7 cellular contexts compared by ENCODE assay signal in the genomic region with DNA sequence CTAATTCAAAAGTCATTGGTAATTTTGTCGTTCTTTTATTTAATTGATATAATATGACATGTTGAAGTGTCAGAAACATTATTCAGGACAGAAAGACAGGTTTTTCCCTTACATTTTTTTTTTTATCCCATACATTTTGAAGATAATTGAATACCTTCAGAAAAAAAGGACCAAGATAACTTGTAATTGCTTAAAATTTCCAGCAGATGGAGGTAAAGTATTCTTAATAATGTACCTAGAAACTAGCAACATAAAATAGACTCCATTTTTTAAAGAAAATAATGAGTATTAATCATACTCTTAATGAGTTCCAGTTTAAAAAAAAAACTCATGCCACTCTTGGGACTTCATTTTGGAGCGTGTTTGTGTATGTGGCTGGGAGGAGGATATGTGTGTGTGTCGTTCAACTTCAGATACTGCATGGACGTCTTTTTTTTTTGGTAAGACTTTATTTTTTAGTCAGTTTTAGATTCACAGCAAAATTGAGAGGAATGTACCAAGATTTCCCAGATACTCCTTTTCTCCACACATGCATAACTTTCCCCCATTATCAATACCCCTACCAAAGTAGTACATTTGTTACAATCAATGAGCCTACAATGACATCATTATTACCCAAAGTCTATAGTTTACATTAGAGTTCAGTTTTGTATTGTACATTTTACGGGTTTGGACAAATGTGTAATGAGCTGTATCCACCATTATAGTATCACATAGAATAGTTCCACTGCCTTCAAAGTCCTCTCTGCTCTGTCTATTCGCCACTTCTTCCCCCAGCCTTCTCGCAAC.
A peak's percentile ranks its signal among the peaks of the same experiment; 100 is the strongest.
DNase-seq lines count a peak whose midpoint lies in the region; ATAC-seq and TF ChIP-seq lines count a peak whose summit lies in the region.

No MANE protein-coding gene starts in this region.

- peak; percentile 28 for TF ChIP-seq CTCF in GM10266 (IDR thresholded peaks at IDR 0.05; ENCODE audit: control insufficient read depth, insufficient read depth, low read depth, missing control alignments)

- ATAC-seq in left lobe of liver, result peak; percentile 79
- no peak for ATAC-seq in GM21423 (IDR thresholded peaks at IDR 0.05; ENCODE audit: unreplicated experiment)

- peak; percentile 16 for DNase-seq in GM10266 (ENCODE audit: extremely low spot score)
- DNase-seq in M059J (ENCODE audit: low read depth), result peak; percentile 25
- DNase-seq in amniotic epithelial cell (ENCODE audit: low read depth), result peak; percentile 27
- DNase-seq in left lobe of liver (ENCODE audit: low spot score), result no peak
- no peak for DNase-seq in stimulated activated naive CD4-positive, alpha-beta T cell treated with Interleukin-2 at 50 U/mL for 16 hours (lab: John Stamatoyannopoulos, UW)
- DNase-seq in GM19240 (ENCODE audit: insufficient read length, low spot score), result no peak

Comparison
In these comparisons a context has a peak if more than half of its experiments do, and no peak if none do; other contexts are left out.
1. DNase-seq: peak in GM10266 (single experiment), M059J (single experiment) and amniotic epithelial cell (single experiment); none in left lobe of liver (single experiment), stimulated activated naive CD4-positive, alpha-beta T cell treated with Interleukin-2 at 50 U/mL for 16 hours (single experiment) and GM19240 (single experiment).